Comparison of ENCODE assay signal across 1 cellular context in the genomic region with DNA sequence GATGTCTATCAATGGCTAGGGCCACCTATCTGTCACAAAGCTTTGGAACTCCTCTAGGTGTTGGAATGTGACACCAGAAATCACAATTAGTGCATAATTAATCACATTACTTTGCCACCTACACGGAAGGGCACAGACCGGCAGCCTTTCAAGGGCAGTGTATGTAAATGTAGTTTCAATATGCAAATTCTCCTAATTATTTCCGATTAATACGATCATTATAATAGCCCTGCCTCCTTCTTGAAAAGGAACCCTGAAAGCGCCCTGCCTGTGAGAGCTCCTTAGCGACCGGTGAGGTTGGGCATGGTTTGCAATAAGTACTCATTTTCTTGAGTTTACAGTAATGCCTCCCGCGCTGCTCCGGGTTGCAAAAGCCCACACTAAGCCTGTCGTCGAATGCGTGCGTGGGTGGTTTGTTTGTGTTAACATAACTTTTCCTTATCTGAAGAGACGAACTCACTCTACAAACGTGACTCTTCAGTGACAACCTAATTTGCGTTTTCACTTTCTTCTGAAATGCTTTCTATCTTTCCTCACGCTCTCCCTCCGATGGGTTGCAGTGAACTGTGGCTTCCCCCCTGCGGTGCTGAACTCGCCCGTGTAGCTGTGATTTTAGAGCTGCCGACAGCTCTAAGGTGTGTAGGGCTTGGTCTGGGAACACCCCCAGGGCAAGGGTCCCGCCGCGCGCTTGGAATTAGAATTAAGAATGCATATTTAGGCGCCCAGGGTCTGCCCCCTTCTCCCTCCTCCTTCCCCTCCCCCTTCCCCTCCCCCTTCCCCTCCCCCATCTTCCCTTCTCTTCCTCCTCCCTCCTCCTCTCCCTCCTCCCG.
TF ChIP-seq lines count a peak whose summit lies in the region.

No MANE protein-coding gene starts in this region.

TF ChIP-seq in GM12878, 131 proteins besides CTCF, POLR2A, EP300 and RAD21 (continued from another document and continues in another):
- TF ChIP-seq, protein P1, sequence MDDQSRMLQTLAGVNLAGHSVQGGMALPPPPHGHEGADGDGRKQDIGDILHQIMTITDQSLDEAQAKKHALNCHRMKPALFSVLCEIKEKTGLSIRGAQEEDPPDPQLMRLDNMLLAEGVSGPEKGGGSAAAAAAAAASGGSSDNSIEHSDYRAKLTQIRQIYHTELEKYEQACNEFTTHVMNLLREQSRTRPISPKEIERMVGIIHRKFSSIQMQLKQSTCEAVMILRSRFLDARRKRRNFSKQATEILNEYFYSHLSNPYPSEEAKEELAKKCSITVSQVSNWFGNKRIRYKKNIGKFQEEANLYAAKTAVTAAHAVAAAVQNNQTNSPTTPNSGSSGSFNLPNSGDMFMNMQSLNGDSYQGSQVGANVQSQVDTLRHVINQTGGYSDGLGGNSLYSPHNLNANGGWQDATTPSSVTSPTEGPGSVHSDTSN (IDR thresholded peaks at IDR 0.05; ENCODE audit: insufficient replicate concordance, low read depth, low read length): no peak
- TF ChIP-seq, protein P2, sequence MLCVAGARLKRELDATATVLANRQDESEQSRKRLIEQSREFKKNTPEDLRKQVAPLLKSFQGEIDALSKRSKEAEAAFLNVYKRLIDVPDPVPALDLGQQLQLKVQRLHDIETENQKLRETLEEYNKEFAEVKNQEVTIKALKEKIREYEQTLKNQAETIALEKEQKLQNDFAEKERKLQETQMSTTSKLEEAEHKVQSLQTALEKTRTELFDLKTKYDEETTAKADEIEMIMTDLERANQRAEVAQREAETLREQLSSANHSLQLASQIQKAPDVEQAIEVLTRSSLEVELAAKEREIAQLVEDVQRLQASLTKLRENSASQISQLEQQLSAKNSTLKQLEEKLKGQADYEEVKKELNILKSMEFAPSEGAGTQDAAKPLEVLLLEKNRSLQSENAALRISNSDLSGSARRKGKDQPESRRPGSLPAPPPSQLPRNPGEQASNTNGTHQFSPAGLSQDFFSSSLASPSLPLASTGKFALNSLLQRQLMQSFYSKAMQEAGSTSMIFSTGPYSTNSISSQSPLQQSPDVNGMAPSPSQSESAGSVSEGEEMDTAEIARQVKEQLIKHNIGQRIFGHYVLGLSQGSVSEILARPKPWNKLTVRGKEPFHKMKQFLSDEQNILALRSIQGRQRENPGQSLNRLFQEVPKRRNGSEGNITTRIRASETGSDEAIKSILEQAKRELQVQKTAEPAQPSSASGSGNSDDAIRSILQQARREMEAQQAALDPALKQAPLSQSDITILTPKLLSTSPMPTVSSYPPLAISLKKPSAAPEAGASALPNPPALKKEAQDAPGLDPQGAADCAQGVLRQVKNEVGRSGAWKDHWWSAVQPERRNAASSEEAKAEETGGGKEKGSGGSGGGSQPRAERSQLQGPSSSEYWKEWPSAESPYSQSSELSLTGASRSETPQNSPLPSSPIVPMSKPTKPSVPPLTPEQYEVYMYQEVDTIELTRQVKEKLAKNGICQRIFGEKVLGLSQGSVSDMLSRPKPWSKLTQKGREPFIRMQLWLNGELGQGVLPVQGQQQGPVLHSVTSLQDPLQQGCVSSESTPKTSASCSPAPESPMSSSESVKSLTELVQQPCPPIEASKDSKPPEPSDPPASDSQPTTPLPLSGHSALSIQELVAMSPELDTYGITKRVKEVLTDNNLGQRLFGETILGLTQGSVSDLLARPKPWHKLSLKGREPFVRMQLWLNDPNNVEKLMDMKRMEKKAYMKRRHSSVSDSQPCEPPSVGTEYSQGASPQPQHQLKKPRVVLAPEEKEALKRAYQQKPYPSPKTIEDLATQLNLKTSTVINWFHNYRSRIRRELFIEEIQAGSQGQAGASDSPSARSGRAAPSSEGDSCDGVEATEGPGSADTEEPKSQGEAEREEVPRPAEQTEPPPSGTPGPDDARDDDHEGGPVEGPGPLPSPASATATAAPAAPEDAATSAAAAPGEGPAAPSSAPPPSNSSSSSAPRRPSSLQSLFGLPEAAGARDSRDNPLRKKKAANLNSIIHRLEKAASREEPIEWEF (IDR thresholded peaks at IDR 0.05; ENCODE audit: insufficient replicate concordance, low read depth, low read length): no peak
- TF ChIP-seq IKZF1 (conservative IDR thresholded peaks at IDR 0.05) (peak; percentile 40), SREBF1 (IDR thresholded peaks at IDR 0.05; ENCODE audit: low read length) (no peak), PML (IDR thresholded peaks at IDR 0.05; ENCODE audit: low read length) (0 out of 2 replicates have a peak, but pooled peaks have one; percentile 21), ZZZ3 (IDR thresholded peaks at IDR 0.05; ENCODE audit: control insufficient read depth, insufficient read length, low read depth) (no peak), LARP7 (IDR thresholded peaks at IDR 0.05) (no peak; the same call in 1 of the 2 replicates), SP1 (IDR thresholded peaks at IDR 0.05; ENCODE audit: low read depth, low read length) (no peak), POLR2AphosphoS5 (IDR thresholded peaks at IDR 0.05; ENCODE audit: low read length) (0 out of 2 replicates have a peak, but pooled peaks have one; percentile 42), SMARCA5 (IDR thresholded peaks at IDR 0.05) (peak; percentile 36; the same call in 1 of the 2 replicates), ESRRA (IDR thresholded peaks at IDR 0.05; ENCODE audit: low read length) (peak; percentile 83; the same call in 1 of the 2 replicates), NR2C1 (IDR thresholded peaks at IDR 0.05) (no peak), IRF4 (IDR thresholded peaks at IDR 0.05; ENCODE audit: low read depth, low read length) (no peak), ZNF207 (IDR thresholded peaks at IDR 0.05; ENCODE audit: borderline replicate concordance) (0 out of 2 replicates have a peak, but pooled peaks have one; percentile 22), RAD51 (IDR thresholded peaks at IDR 0.05) (no peak), CBFB (IDR thresholded peaks at IDR 0.05; ENCODE audit: low read depth) (no peak), MTA2 (IDR thresholded peaks at IDR 0.05; ENCODE audit: low read depth) (peak; percentile 61; the same call in 1 of the 2 replicates), ZNF274 (IDR thresholded peaks at IDR 0.05; ENCODE audit: insufficient read depth, insufficient read length) (no peak), RELA (IDR thresholded peaks at IDR 0.05; ENCODE audit: borderline replicate concordance, partially characterized antibody) (no peak), NRF1 (conservative IDR thresholded peaks at IDR 0.05; ENCODE audit: low read depth, low read length) (no peak), MYC (IDR thresholded peaks at IDR 0.05; ENCODE audit: insufficient read depth, insufficient read length, insufficient replicate concordance, low read length, severe bottlenecking) (no peak)
- TF ChIP-seq, protein P3, sequence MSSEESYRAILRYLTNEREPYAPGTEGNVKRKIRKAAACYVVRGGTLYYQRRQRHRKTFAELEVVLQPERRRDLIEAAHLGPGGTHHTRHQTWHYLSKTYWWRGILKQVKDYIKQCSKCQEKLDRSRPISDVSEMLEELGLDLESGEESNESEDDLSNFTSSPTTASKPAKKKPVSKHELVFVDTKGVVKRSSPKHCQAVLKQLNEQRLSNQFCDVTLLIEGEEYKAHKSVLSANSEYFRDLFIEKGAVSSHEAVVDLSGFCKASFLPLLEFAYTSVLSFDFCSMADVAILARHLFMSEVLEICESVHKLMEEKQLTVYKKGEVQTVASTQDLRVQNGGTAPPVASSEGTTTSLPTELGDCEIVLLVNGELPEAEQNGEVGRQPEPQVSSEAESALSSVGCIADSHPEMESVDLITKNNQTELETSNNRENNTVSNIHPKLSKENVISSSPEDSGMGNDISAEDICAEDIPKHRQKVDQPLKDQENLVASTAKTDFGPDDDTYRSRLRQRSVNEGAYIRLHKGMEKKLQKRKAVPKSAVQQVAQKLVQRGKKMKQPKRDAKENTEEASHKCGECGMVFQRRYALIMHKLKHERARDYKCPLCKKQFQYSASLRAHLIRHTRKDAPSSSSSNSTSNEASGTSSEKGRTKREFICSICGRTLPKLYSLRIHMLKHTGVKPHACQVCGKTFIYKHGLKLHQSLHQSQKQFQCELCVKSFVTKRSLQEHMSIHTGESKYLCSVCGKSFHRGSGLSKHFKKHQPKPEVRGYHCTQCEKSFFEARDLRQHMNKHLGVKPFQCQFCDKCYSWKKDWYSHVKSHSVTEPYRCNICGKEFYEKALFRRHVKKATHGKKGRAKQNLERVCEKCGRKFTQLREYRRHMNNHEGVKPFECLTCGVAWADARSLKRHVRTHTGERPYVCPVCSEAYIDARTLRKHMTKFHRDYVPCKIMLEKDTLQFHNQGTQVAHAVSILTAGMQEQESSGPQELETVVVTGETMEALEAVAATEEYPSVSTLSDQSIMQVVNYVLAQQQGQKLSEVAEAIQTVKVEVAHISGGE (CRISPR knock-in tag; IDR thresholded peaks at IDR 0.05): no peak
- TF ChIP-seq, protein P4, sequence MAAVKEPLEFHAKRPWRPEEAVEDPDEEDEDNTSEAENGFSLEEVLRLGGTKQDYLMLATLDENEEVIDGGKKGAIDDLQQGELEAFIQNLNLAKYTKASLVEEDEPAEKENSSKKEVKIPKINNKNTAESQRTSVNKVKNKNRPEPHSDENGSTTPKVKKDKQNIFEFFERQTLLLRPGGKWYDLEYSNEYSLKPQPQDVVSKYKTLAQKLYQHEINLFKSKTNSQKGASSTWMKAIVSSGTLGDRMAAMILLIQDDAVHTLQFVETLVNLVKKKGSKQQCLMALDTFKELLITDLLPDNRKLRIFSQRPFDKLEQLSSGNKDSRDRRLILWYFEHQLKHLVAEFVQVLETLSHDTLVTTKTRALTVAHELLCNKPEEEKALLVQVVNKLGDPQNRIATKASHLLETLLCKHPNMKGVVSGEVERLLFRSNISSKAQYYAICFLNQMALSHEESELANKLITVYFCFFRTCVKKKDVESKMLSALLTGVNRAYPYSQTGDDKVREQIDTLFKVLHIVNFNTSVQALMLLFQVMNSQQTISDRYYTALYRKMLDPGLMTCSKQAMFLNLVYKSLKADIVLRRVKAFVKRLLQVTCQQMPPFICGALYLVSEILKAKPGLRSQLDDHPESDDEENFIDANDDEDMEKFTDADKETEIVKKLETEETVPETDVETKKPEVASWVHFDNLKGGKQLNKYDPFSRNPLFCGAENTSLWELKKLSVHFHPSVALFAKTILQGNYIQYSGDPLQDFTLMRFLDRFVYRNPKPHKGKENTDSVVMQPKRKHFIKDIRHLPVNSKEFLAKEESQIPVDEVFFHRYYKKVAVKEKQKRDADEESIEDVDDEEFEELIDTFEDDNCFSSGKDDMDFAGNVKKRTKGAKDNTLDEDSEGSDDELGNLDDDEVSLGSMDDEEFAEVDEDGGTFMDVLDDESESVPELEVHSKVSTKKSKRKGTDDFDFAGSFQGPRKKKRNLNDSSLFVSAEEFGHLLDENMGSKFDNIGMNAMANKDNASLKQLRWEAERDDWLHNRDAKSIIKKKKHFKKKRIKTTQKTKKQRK (IDR thresholded peaks at IDR 0.05; ENCODE audit: low read depth, low read length): 0 out of 2 replicates have a peak, but pooled peaks have one; percentile 9
- TF ChIP-seq, protein P5, sequence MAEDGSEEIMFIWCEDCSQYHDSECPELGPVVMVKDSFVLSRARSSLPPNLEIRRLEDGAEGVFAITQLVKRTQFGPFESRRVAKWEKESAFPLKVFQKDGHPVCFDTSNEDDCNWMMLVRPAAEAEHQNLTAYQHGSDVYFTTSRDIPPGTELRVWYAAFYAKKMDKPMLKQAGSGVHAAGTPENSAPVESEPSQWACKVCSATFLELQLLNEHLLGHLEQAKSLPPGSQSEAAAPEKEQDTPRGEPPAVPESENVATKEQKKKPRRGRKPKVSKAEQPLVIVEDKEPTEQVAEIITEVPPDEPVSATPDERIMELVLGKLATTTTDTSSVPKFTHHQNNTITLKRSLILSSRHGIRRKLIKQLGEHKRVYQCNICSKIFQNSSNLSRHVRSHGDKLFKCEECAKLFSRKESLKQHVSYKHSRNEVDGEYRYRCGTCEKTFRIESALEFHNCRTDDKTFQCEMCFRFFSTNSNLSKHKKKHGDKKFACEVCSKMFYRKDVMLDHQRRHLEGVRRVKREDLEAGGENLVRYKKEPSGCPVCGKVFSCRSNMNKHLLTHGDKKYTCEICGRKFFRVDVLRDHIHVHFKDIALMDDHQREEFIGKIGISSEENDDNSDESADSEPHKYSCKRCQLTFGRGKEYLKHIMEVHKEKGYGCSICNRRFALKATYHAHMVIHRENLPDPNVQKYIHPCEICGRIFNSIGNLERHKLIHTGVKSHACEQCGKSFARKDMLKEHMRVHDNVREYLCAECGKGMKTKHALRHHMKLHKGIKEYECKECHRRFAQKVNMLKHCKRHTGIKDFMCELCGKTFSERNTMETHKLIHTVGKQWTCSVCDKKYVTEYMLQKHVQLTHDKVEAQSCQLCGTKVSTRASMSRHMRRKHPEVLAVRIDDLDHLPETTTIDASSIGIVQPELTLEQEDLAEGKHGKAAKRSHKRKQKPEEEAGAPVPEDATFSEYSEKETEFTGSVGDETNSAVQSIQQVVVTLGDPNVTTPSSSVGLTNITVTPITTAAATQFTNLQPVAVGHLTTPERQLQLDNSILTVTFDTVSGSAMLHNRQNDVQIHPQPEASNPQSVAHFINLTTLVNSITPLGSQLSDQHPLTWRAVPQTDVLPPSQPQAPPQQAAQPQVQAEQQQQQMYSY (CRISPR knock-in tag; IDR thresholded peaks at IDR 0.05): no peak
- TF ChIP-seq, protein P6, sequence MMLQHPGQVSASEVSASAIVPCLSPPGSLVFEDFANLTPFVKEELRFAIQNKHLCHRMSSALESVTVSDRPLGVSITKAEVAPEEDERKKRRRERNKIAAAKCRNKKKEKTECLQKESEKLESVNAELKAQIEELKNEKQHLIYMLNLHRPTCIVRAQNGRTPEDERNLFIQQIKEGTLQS (IDR thresholded peaks at IDR 0.05; ENCODE audit: borderline replicate concordance, extremely low read depth, low read depth, low read length): no peak
- TF ChIP-seq, protein P7, sequence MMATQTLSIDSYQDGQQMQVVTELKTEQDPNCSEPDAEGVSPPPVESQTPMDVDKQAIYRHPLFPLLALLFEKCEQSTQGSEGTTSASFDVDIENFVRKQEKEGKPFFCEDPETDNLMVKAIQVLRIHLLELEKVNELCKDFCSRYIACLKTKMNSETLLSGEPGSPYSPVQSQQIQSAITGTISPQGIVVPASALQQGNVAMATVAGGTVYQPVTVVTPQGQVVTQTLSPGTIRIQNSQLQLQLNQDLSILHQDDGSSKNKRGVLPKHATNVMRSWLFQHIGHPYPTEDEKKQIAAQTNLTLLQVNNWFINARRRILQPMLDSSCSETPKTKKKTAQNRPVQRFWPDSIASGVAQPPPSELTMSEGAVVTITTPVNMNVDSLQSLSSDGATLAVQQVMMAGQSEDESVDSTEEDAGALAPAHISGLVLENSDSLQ (IDR thresholded peaks at IDR 0.05): no peak
- TF ChIP-seq, protein P8, sequence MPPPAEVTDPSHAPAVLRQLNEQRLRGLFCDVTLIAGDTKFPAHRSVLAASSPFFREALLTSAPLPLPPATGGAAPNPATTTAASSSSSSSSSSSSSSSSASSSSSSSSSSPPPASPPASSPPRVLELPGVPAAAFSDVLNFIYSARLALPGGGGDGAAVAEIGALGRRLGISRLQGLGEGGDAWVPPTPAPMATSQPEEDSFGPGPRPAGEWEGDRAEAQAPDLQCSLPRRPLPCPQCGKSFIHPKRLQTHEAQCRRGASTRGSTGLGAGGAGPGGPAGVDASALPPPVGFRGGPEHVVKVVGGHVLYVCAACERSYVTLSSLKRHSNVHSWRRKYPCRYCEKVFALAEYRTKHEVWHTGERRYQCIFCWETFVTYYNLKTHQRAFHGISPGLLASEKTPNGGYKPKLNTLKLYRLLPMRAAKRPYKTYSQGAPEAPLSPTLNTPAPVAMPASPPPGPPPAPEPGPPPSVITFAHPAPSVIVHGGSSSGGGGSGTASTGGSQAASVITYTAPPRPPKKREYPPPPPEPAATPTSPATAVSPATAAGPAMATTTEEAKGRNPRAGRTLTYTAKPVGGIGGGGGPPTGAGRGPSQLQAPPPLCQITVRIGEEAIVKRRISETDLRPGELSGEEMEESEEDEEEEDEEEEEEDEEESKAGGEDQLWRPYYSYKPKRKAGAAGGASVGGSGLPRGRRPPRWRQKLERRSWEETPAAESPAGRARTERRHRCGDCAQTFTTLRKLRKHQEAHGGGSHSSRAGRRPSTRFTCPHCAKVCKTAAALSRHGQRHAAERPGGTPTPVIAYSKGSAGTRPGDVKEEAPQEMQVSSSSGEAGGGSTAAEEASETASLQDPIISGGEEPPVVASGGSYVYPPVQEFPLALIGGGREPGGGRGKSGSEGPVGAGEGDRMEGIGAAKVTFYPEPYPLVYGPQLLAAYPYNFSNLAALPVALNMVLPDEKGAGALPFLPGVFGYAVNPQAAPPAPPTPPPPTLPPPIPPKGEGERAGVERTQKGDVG (CRISPR knock-in tag; IDR thresholded peaks at IDR 0.05): no peak
